In genomic region chr12:575129-575502, GRCh38 we compare ENCODE assay signal across 11 cellular contexts.
DNase-seq lines count a peak whose midpoint lies in the region; ATAC-seq and TF ChIP-seq lines count a peak whose summit lies in the region.
"Had no signal": no experiment of that assay in that cellular context is flagged by ENCODE, and none has a peak within 500 bp of the region (broad histone marks: within the 10 kb centered on the region; RNA-seq: fewer than 3 reads in every experiment).

No MANE protein-coding gene starts in this region.

- peak in 1 of 2 donors; percentile 9 for ATAC-seq in left cardiac atrium
- ATAC-seq in stimulated activated effector memory CD8-positive, alpha-beta T cell treated with anti-CD3 and anti-CD28 coated beads, Interleukin-12 subunit alpha, Interleukin-12 subunit beta, amount 100 ng/mL, for 72 hours: no peak
- ATAC-seq in GM21576 (IDR thresholded peaks at IDR 0.05; ENCODE audit: unreplicated experiment): no peak

- H3K4me3 Mint-ChIP-seq in HFFc6: no peak overlapping the region
- H3K4me3 Mint-ChIP-seq in activated naive CD8-positive, alpha-beta T cell: no peak overlapping the region
- H3K4me3 Mint-ChIP-seq in stimulated activated effector memory CD8-positive, alpha-beta T cell treated with anti-CD3 and anti-CD28 coated beads, Interleukin-12 subunit alpha, Interleukin-12 subunit beta, amount 100 ng/mL, for 72 hours: no peak overlapping the region

- intact Hi-C loops in left cardiac atrium (cut with DNase I): loop anchor here (10.0 kb wide), 2 partner anchors 180 to 370 kb away; partner anchors contain the start of genes RAD52 (in 1 of the 2) and WNK1 (in 1 of the 2)

- H3K4me1 Mint-ChIP-seq in HFFc6 (ENCODE audit: low read depth): peaks cover 62% of the 10 kb centered on the region
- peaks cover 27% of the 10 kb centered on the region for H3K4me1 Mint-ChIP-seq in activated naive CD8-positive, alpha-beta T cell (ENCODE audit: low read depth)
- H3K4me1 Mint-ChIP-seq in stimulated activated effector memory CD8-positive, alpha-beta T cell treated with anti-CD3 and anti-CD28 coated beads, Interleukin-12 subunit alpha, Interleukin-12 subunit beta, amount 100 ng/mL, for 72 hours: peaks cover 44% of the 10 kb centered on the region

- no peaks in the 10 kb centered on the region for H3K36me3 Mint-ChIP-seq in HFFc6 (ENCODE audit: low read depth)
- no peaks in the 10 kb centered on the region for H3K36me3 Mint-ChIP-seq in activated naive CD8-positive, alpha-beta T cell
- no peaks in the 10 kb centered on the region for H3K36me3 Mint-ChIP-seq in stimulated activated effector memory CD8-positive, alpha-beta T cell treated with anti-CD3 and anti-CD28 coated beads, Interleukin-12 subunit alpha, Interleukin-12 subunit beta, amount 100 ng/mL, for 72 hours

- no peak for DNase-seq in HFFc6
- DNase-seq in left cardiac atrium: peak; percentile 59
- DNase-seq in stimulated activated effector memory CD8-positive, alpha-beta T cell treated with anti-CD3 and anti-CD28 coated beads, Interleukin-12 subunit alpha, Interleukin-12 subunit beta, amount 100 ng/mL, for 72 hours (ENCODE audit: low spot score in 2 of 2): no peak
- no peak for DNase-seq in cortex of kidney (lab: John Stamatoyannopoulos, UW)
- DNase-seq in NCI-H1048 (lab: John Stamatoyannopoulos, UW): no peak
- DNase-seq in NK-92 treated with Interleukin-12 subunit alpha and Interleukin-12 subunit beta, amount 100 ng/mL, for 24 hours (lab: John Stamatoyannopoulos, UW): no peak
- DNase-seq: effector CD4-positive, alpha-beta T cell; Kasumi-1; T1000 had no signal

- peak overlapping the region; percentile 65 for H3K27ac Mint-ChIP-seq in HFFc6
- H3K27ac Mint-ChIP-seq in activated naive CD8-positive, alpha-beta T cell: peak overlapping the region; percentile 58
- peak overlapping the region; percentile 76 for H3K27ac Mint-ChIP-seq in stimulated activated effector memory CD8-positive, alpha-beta T cell treated with anti-CD3 and anti-CD28 coated beads, Interleukin-12 subunit alpha, Interleukin-12 subunit beta, amount 100 ng/mL, for 72 hours

- no peaks in the 10 kb centered on the region for H3K9me3 Mint-ChIP-seq in HFFc6
- no peaks in the 10 kb centered on the region for H3K9me3 Mint-ChIP-seq in activated naive CD8-positive, alpha-beta T cell (ENCODE audit: low read depth)
- H3K9me3 Mint-ChIP-seq in stimulated activated effector memory CD8-positive, alpha-beta T cell treated with anti-CD3 and anti-CD28 coated beads, Interleukin-12 subunit alpha, Interleukin-12 subunit beta, amount 100 ng/mL, for 72 hours: no peaks in the 10 kb centered on the region

- no peak for TF ChIP-seq CTCF in HFFc6 (IDR thresholded peaks at IDR 0.05)

- peaks cover 6% of the 10 kb centered on the region for H3K27me3 Mint-ChIP-seq in HFFc6 (ENCODE audit: insufficient read depth)
- no peaks in the 10 kb centered on the region for H3K27me3 Mint-ChIP-seq in activated naive CD8-positive, alpha-beta T cell
